In genomic region chr16:74661064-74661463, GRCh38 we compare ENCODE assay signal across 22 cellular contexts. TPM values are rescaled to one million over a fixed set of nuclear protein-coding genes. Genes with fewer than 3 reads are reported as not detected.
DNase-seq lines count a peak whose midpoint lies in the region; ATAC-seq and TF ChIP-seq lines count a peak whose summit lies in the region.
"Had no signal": no experiment of that assay in that cellular context is flagged by ENCODE, and none has a peak within 500 bp of the region (broad histone marks: within the 10 kb centered on the region; RNA-seq: fewer than 3 reads in every experiment).

No MANE protein-coding gene starts in this region.

- no peaks in the 10 kb centered on the region for H3K27me3 Mint-ChIP-seq in activated CD4-positive, alpha-beta T cell treated with anti-CD3 and anti-CD28 coated beads, Interleukin-2, amount 10 ng/mL, durations not matched to agents 24 days and 14 days
- H3K27me3 Mint-ChIP-seq in activated naive CD8-positive, alpha-beta T cell treated with anti-CD3 and anti-CD28 coated beads for 36 hours: no peaks in the 10 kb centered on the region
- peaks cover 2% of the 10 kb centered on the region for H3K27me3 Mint-ChIP-seq in nephron progenitor cell (ENCODE audit: low read depth, poor library complexity)
- H3K27me3 Mint-ChIP-seq: CD4-positive, alpha-beta T cell had no signal

- DNase-seq in activated CD4-positive, alpha-beta T cell treated with anti-CD3 and anti-CD28 coated beads, Interleukin-2, amount 10 ng/mL, durations not matched to agents 24 days and 14 days: no peak
- DNase-seq in activated CD4-positive, alpha-beta T cell treated with anti-CD3 and anti-CD28 coated beads for 4 hours: no peak
- DNase-seq in activated naive CD8-positive, alpha-beta T cell treated with anti-CD3 and anti-CD28 coated beads for 36 hours: no peak
- DNase-seq in nephron progenitor cell (no peak), hepatocyte (ENCODE audit: low spot score) (no peak), NCI-H748 treated with DMSO at 0.1 percent for 48 hours (lab: John Stamatoyannopoulos, UW) (no peak)
- DNase-seq: CD4-positive, alpha-beta T cell; gastrocnemius medialis; HCEC 1CT; KBM-7; left colon; MG63; NCI-H2029 treated with DMSO at 0.1 percent for 48 hours; NCI-H2227 treated with DMSO at 0.1 percent for 48 hours; nucleus accumbens; stimulated activated CD4-positive, alpha-beta T cell treated with anti-CD3 and anti-CD28 coated beads, Interleukin-15, amount 100 ng/mL, for 24 hours; stimulated activated naive CD4-positive, alpha-beta T cell treated with Interleukin-2 at 50 U/mL for 16 hours had no signal

- intact Hi-C loops in activated CD4-positive, alpha-beta T cell treated with anti-CD3 and anti-CD28 coated beads, Interleukin-2, amount 10 ng/mL, durations not matched to agents 24 days and 14 days (cut with micrococcal nuclease): no loop called here

- no peaks in the 10 kb centered on the region for H3K27me3 ChIP-seq in DOHH2 (ENCODE audit: control insufficient read depth, low read length)
- no peaks in the 10 kb centered on the region for H3K27me3 ChIP-seq in hepatocyte
- H3K27me3 ChIP-seq: gastrocnemius medialis, MG63, vagina had no signal

- no peak overlapping the region for H2AFZ ChIP-seq in hepatocyte

- peak overlapping the region; percentile 9 for H3K4me3 Mint-ChIP-seq in activated CD4-positive, alpha-beta T cell treated with anti-CD3 and anti-CD28 coated beads, Interleukin-2, amount 10 ng/mL, durations not matched to agents 24 days and 14 days
- peak overlapping the region; percentile 34 for H3K4me3 Mint-ChIP-seq in activated naive CD8-positive, alpha-beta T cell treated with anti-CD3 and anti-CD28 coated beads for 36 hours
- H3K4me3 Mint-ChIP-seq in nephron progenitor cell: no peak overlapping the region
- H3K4me3 Mint-ChIP-seq: CD4-positive, alpha-beta T cell; T-helper 1 cell treated with Interleukin-12 subunit alpha and Interleukin-12 subunit beta and Interleukin-4 antibody, amounts not matched to agents 30 μg/mL and 1 μg/mL, for 36 hours had no signal

- H3K4me1 Mint-ChIP-seq in activated CD4-positive, alpha-beta T cell treated with anti-CD3 and anti-CD28 coated beads, Interleukin-2, amount 10 ng/mL, durations not matched to agents 24 days and 14 days: peaks cover 65% of the 10 kb centered on the region
- peaks cover 70% of the 10 kb centered on the region for H3K4me1 Mint-ChIP-seq in activated naive CD8-positive, alpha-beta T cell treated with anti-CD3 and anti-CD28 coated beads for 36 hours
- peaks cover 43% of the 10 kb centered on the region for H3K4me1 Mint-ChIP-seq in nephron progenitor cell

- H3K4me3 ChIP-seq in DOHH2 (ENCODE audit: low read length) (no peak overlapping the region), hepatocyte (no peak overlapping the region)
- H3K4me3 ChIP-seq: gastrocnemius medialis, MG63, SK-N-MC, vagina had no signal

- no peak for ATAC-seq in GM21576 (IDR thresholded peaks at IDR 0.05; ENCODE audit: unreplicated experiment)
- ATAC-seq: gastrocnemius medialis, left colon had no signal

- H3K36me3 ChIP-seq in DOHH2 (ENCODE audit: control insufficient read depth, low read length) (peaks cover 96% of the 10 kb centered on the region), hepatocyte (replicated peaks; ENCODE audit: insufficient read depth, low read depth) (no peaks in the 10 kb centered on the region)

- H3F3A ChIP-seq in DOHH2 (ENCODE audit: control insufficient read depth, insufficient read depth): no peaks in the 10 kb centered on the region; the same call in 1 of the 2 replicates

- peaks cover 74% of the 10 kb centered on the region for H3K36me3 Mint-ChIP-seq in activated CD4-positive, alpha-beta T cell treated with anti-CD3 and anti-CD28 coated beads, Interleukin-2, amount 10 ng/mL, durations not matched to agents 24 days and 14 days (ENCODE audit: low read depth)
- peaks cover 86% of the 10 kb centered on the region for H3K36me3 Mint-ChIP-seq in activated naive CD8-positive, alpha-beta T cell treated with anti-CD3 and anti-CD28 coated beads for 36 hours
- H3K36me3 Mint-ChIP-seq in nephron progenitor cell (ENCODE audit: low read depth): peaks cover 85% of the 10 kb centered on the region

- 97% methylated on average over 5 of the region's 5 CpGs for WGBS in hepatocyte (ENCODE audit: low lambda C conversion rate, missing lambda C conversion rate)

- peaks cover 29% of the 10 kb centered on the region for H4K20me1 ChIP-seq in DOHH2 (ENCODE audit: control insufficient read depth, insufficient read depth, low read depth, low read length)
- H4K20me1 ChIP-seq in hepatocyte (ENCODE audit: insufficient read depth, poor library complexity, severe bottlenecking): peaks cover 3% of the 10 kb centered on the region

- H3K9me2 ChIP-seq in DOHH2 (replicated peaks; ENCODE audit: control insufficient read depth, low read length) (no peaks in the 10 kb centered on the region), hepatocyte (replicated peaks; ENCODE audit: insufficient read depth) (no peaks in the 10 kb centered on the region)

- H3K27ac ChIP-seq in DOHH2 (ENCODE audit: low read depth, low read length): no peak overlapping the region
- no peak overlapping the region for H3K27ac ChIP-seq in hepatocyte
- H3K27ac ChIP-seq: gastrocnemius medialis, SK-N-MC, vagina had no signal

- H3K27ac Mint-ChIP-seq in activated CD4-positive, alpha-beta T cell treated with anti-CD3 and anti-CD28 coated beads, Interleukin-2, amount 10 ng/mL, durations not matched to agents 24 days and 14 days: peak overlapping the region; percentile 29
- no peak overlapping the region for H3K27ac Mint-ChIP-seq in activated naive CD8-positive, alpha-beta T cell treated with anti-CD3 and anti-CD28 coated beads for 36 hours
- H3K27ac Mint-ChIP-seq in nephron progenitor cell: peak overlapping the region; percentile 91
- H3K27ac Mint-ChIP-seq: CD4-positive, alpha-beta T cell; T-helper 1 cell treated with Interleukin-12 subunit alpha and Interleukin-12 subunit beta and Interleukin-4 antibody, amounts not matched to agents 30 μg/mL and 1 μg/mL, for 36 hours had no signal

- peaks cover 63% of the 10 kb centered on the region for H3K4me1 ChIP-seq in DOHH2 (ENCODE audit: control insufficient read depth, low read length)
- no peaks in the 10 kb centered on the region for H3K4me1 ChIP-seq in hepatocyte (ENCODE audit: insufficient read depth)

- H3K4me2 ChIP-seq in DOHH2 (ENCODE audit: low read length) (peak overlapping the region; percentile 20; the same call in 1 of the 2 replicates), hepatocyte (no peak overlapping the region)

- no peaks in the 10 kb centered on the region for H3K9me3 ChIP-seq in DOHH2 (ENCODE audit: control insufficient read depth, insufficient read depth, low read length)
- H3K9me3 ChIP-seq in hepatocyte (ENCODE audit: low read depth): no peaks in the 10 kb centered on the region
- H3K9me3 ChIP-seq: gastrocnemius medialis, MG63, vagina had no signal

- H3K79me2 ChIP-seq in DOHH2 (ENCODE audit: control insufficient read depth, low read length) (peaks cover 100% of the 10 kb centered on the region), hepatocyte (peaks cover 84% of the 10 kb centered on the region)

- H3K9me3 Mint-ChIP-seq in activated CD4-positive, alpha-beta T cell treated with anti-CD3 and anti-CD28 coated beads, Interleukin-2, amount 10 ng/mL, durations not matched to agents 24 days and 14 days: no peaks in the 10 kb centered on the region
- no peaks in the 10 kb centered on the region for H3K9me3 Mint-ChIP-seq in activated naive CD8-positive, alpha-beta T cell treated with anti-CD3 and anti-CD28 coated beads for 36 hours
- no peaks in the 10 kb centered on the region for H3K9me3 Mint-ChIP-seq in nephron progenitor cell
- H3K9me3 Mint-ChIP-seq: CD4-positive, alpha-beta T cell; T-helper 1 cell treated with Interleukin-12 subunit alpha and Interleukin-12 subunit beta and Interleukin-4 antibody, amounts not matched to agents 30 μg/mL and 1 μg/mL, for 36 hours had no signal

- TF ChIP-seq CTCF in DOHH2 (IDR thresholded peaks at IDR 0.05; ENCODE audit: low read depth, low read length, poor library complexity, severe bottlenecking) (no peak), nephron progenitor cell (IDR thresholded peaks at IDR 0.05) (no peak), hepatocyte (IDR thresholded peaks at IDR 0.05; ENCODE audit: poor library complexity) (no peak)

RNA-seq across cellular contexts. Expression of gene RFWD3, which starts 5.6 kb away (rescaled TPM):
- total RNA-seq in activated CD4-positive, alpha-beta T cell treated with anti-CD3 and anti-CD28 coated beads, Interleukin-2, amount 10 ng/mL, durations not matched to agents 24 days and 14 days: 109 and 117 TPM in 2 replicates
- total RNA-seq in activated naive CD8-positive, alpha-beta T cell treated with anti-CD3 and anti-CD28 coated beads for 36 hours: 100 to 1,000 TPM; 128 to 134 TPM
- 10.0 and 12.9 TPM in 2 replicates for total RNA-seq in hepatocyte
- polyA plus RNA-seq in hepatocyte: 7.3 and 12.8 TPM in 2 replicates

RNA-seq across cellular contexts. Expression of gene MLKL, which starts 39.6 kb away (rescaled TPM):
- total RNA-seq in activated CD4-positive, alpha-beta T cell treated with anti-CD3 and anti-CD28 coated beads, Interleukin-2, amount 10 ng/mL, durations not matched to agents 24 days and 14 days: 21.9 and 23.3 TPM in 2 replicates
- 10 to 100 TPM; 23.6 TPM for total RNA-seq in activated naive CD8-positive, alpha-beta T cell treated with anti-CD3 and anti-CD28 coated beads for 36 hours
- total RNA-seq in hepatocyte: 3.3 and 5.6 TPM in 2 replicates
- 0.97 and 2.8 TPM in 2 replicates for polyA plus RNA-seq in hepatocyte

RNA-seq across cellular contexts. Expression of gene GLG1, which starts 54.1 kb away (rescaled TPM):
- total RNA-seq in activated CD4-positive, alpha-beta T cell treated with anti-CD3 and anti-CD28 coated beads, Interleukin-2, amount 10 ng/mL, durations not matched to agents 24 days and 14 days: 64.1 and 64.7 TPM in 2 replicates
- 10 to 100 TPM; 58.7 to 60.8 TPM for total RNA-seq in activated naive CD8-positive, alpha-beta T cell treated with anti-CD3 and anti-CD28 coated beads for 36 hours
- total RNA-seq in hepatocyte: 131 and 142 TPM in 2 replicates
- 146 and 148 TPM in 2 replicates for polyA plus RNA-seq in hepatocyte
